In genomic region chr12:131624369-131625170, GRCh38 we compare ENCODE assay signal across 7 cellular contexts.
A peak's percentile ranks its signal among the peaks of the same experiment; 100 is the strongest.
DNase-seq lines count a peak whose midpoint lies in the region; ATAC-seq and TF ChIP-seq lines count a peak whose summit lies in the region.
"Not testable (repeated sequence)": the region's sequence is repeated elsewhere in the genome, so short reads cannot be mapped to it uniquely, and the experiment has no call there.

No MANE protein-coding gene starts in this region.

- WGBS in right cardiac atrium = 16% methylated on average over 13 of the region's 13 CpGs
- 39 to 49% (median 45%) methylated on average over 10 to 13 of the region's 13 CpGs for WGBS in spleen, 5 donors

- not testable (repeated sequence) for H3K4me1 Mint-ChIP-seq in activated T-cell treated with anti-CD3 and anti-CD28 coated beads, Interleukin-2, amount 50 U/mL, for 72 hours (ENCODE audit: low read depth)
- peaks cover 20 to 32% of the 10 kb centered on the region in 2 donors for H3K4me1 Mint-ChIP-seq in natural killer cell

- TF ChIP-seq CTCF in HCT116 (IDR thresholded peaks at IDR 0.05 in 2 of 3, conservative IDR thresholded peaks at IDR 0.05 in 1 of 3; ENCODE audit: borderline replicate concordance in 1 of 3, insufficient read depth in 1 of 3, low read depth in 2 of 3, low read length in 2 of 3); dorsolateral prefrontal cortex (IDR thresholded peaks at IDR 0.05 in 54 of 56, conservative IDR thresholded peaks at IDR 0.05 in 2 of 56; ENCODE audit: low read depth in 1 of 56, partially characterized antibody in 56 of 56); natural killer cell (IDR thresholded peaks at IDR 0.05); spleen (IDR thresholded peaks at IDR 0.05 in 8 of 11, conservative IDR thresholded peaks at IDR 0.05 in 3 of 11): not testable (repeated sequence)

- TF ChIP-seq RAD21 in HCT116 (IDR thresholded peaks at IDR 0.05; ENCODE audit: low read depth) = not testable (repeated sequence)

- not testable (repeated sequence) for H3K27ac ChIP-seq in HCT116 (ENCODE audit: low read depth, low read length); right cardiac atrium (ENCODE audit: low read length); spleen
- peak overlapping the region in 57 of 59 donors; percentile 16 to 88 (median 73) for H3K27ac ChIP-seq in dorsolateral prefrontal cortex

- H3K4me1 ChIP-seq in HCT116 (ENCODE audit: control insufficient read depth in 1 of 2, insufficient read depth in 2 of 2, low read length in 2 of 2); right cardiac atrium (ENCODE audit: control insufficient read depth, insufficient read depth, low read length); spleen: not testable (repeated sequence)

- not testable (repeated sequence) for H3K4me3 Mint-ChIP-seq in activated T-cell treated with anti-CD3 and anti-CD28 coated beads, Interleukin-2, amount 50 U/mL, for 72 hours
- peak overlapping the region; percentile 31 for H3K4me3 Mint-ChIP-seq in natural killer cell

- H3K36me3 ChIP-seq in HCT116 (ENCODE audit: control insufficient read depth in 1 of 2, insufficient read depth in 2 of 2, low read length in 2 of 2); spleen: not testable (repeated sequence)

- not testable (repeated sequence) for H4K20me1 ChIP-seq in HCT116 (ENCODE audit: insufficient read depth)

- not testable (repeated sequence) for H3K36me3 Mint-ChIP-seq in activated T-cell treated with anti-CD3 and anti-CD28 coated beads, Interleukin-2, amount 50 U/mL, for 72 hours (ENCODE audit: insufficient read depth in 2 of 2); natural killer cell

- not testable (repeated sequence) for H3K4me2 ChIP-seq in HCT116 (ENCODE audit: low read length)

- not testable (repeated sequence) for H3K9me2 ChIP-seq in HCT116 (ENCODE audit: insufficient read depth)

- H3K27ac Mint-ChIP-seq in activated T-cell treated with anti-CD3 and anti-CD28 coated beads, Interleukin-2, amount 50 U/mL, for 72 hours = peak overlapping the region; percentile 32
- H3K27ac Mint-ChIP-seq in natural killer cell = not testable (repeated sequence)

- CTCF ChIA-PET in HCT116 (lab: Charles Lee) = interaction anchor here (0.6 kb wide), 1 partner anchor 35 kb away, joined by 3 read pairs; no protein-coding TSS in a partner anchor

- POLR2A ChIA-PET in HCT116 (lab: Charles Lee) = not testable (repeated sequence)

- not testable (repeated sequence) for H3K4me3 ChIP-seq in HCT116 (replicated peaks in 1 of 2; ENCODE audit: low read depth in 1 of 2, low read length in 2 of 2); dorsolateral prefrontal cortex; right cardiac atrium (ENCODE audit: low read length); spleen

- H3K9me3 ChIP-seq in HCT116 (ENCODE audit: control insufficient read depth in 1 of 2, insufficient read depth in 1 of 2, low read depth in 1 of 2, low read length in 2 of 2); right cardiac atrium (ENCODE audit: control insufficient read depth, low read length); spleen: not testable (repeated sequence)

- not testable (repeated sequence) for H3K9ac ChIP-seq in HCT116 (ENCODE audit: low read length)

- not testable (repeated sequence) for DNase-seq in HCT116 (ENCODE audit: low read depth, low spot score); activated T-cell treated with anti-CD3 and anti-CD28 coated beads, Interleukin-2, amount 50 U/mL, for 72 hours; right cardiac atrium; natural killer cell
- peak; percentile 82 for DNase-seq in NCI-H2196 (lab: John Stamatoyannopoulos, UW; ENCODE audit: unreplicated experiment)
- DNase-seq in dorsolateral prefrontal cortex = peak in 5 of 10 donors; percentile 22 to 85 (median 75)
- DNase-seq in spleen = peak; percentile 71

- peak; percentile 11; the same call in 1 of the 2 replicates for ATAC-seq in HCT116
- peak in 1 of 2 donors; percentile 36 for ATAC-seq in activated T-cell treated with anti-CD3 and anti-CD28 coated beads, Interleukin-2, amount 50 U/mL, for 72 hours (replicated peaks in 1 of 2)
- ATAC-seq in right cardiac atrium = peak; percentile 39 to 40
- ATAC-seq in natural killer cell = not testable (repeated sequence)

- not testable (repeated sequence) for TF ChIP-seq POLR2A in HCT116 (IDR thresholded peaks at IDR 0.05; ENCODE audit: borderline replicate concordance, extremely low read depth, insufficient read depth, insufficient read length); spleen (IDR thresholded peaks at IDR 0.05)

- intact Hi-C loops in HCT116 (cut with micrococcal nuclease); natural killer cell (cut with micrococcal nuclease); spleen (cut with DNase I; ENCODE audit: low total_unique reads): not testable (repeated sequence)
- intact Hi-C loops in dorsolateral prefrontal cortex (cut with DNase I) (loop anchor here in 1 of 2 donors (5.0 kb wide), 1 partner anchor 88 kb away; the partner anchor contains the start of gene SFSWAP), right cardiac atrium (cut with DNase I) (loop anchor here in 1 of 4 donors (5.0 kb wide), 1 partner anchor 277 kb away; no protein-coding TSS in a partner anchor)

- H3K27me3 ChIP-seq in HCT116 (ENCODE audit: insufficient read depth, low read length); right cardiac atrium (ENCODE audit: control insufficient read depth, insufficient read depth): not testable (repeated sequence)
- peaks cover 0 to 11% (median 0%) of the 10 kb centered on the region in 45 donors for H3K27me3 ChIP-seq in dorsolateral prefrontal cortex
- peaks cover 0 to 43% (median 4%) of the 10 kb centered on the region in 7 donors for H3K27me3 ChIP-seq in spleen (replicated peaks in 1 of 7)

- H3K27me3 Mint-ChIP-seq in activated T-cell treated with anti-CD3 and anti-CD28 coated beads, Interleukin-2, amount 50 U/mL, for 72 hours (ENCODE audit: low read depth) = peaks cover 13% of the 10 kb centered on the region
- H3K27me3 Mint-ChIP-seq in natural killer cell (ENCODE audit: low read depth in 2 of 2) = not testable (repeated sequence)

- RAD21 ChIA-PET in HCT116 (lab: Charles Lee; ENCODE audit: low non-redundant PET in 1 of 2, low total read pairs in 2 of 2, uncharacterized antibody in 2 of 2, unreplicated experiment in 2 of 2) = not testable (repeated sequence)

- H2AFZ ChIP-seq in HCT116 (ENCODE audit: low read depth, low read length, poor library complexity, severe bottlenecking) = not testable (repeated sequence)

- H3K9me3 Mint-ChIP-seq in activated T-cell treated with anti-CD3 and anti-CD28 coated beads, Interleukin-2, amount 50 U/mL, for 72 hours; natural killer cell: not testable (repeated sequence)

- not testable (repeated sequence) for H3K79me2 ChIP-seq in HCT116 (ENCODE audit: insufficient read depth, low read length)

- BruUV-seq in HCT116 (replicated peaks; lab: Mats Ljungman, UMichigan) = not testable (repeated sequence)
